8 cellular contexts compared by ENCODE assay signal in genomic region chr15:84601555-84601838, GRCh38. TPM values are rescaled to one million over a fixed set of nuclear protein-coding genes. Genes with fewer than 3 reads are reported as not detected.
DNase-seq lines count a peak whose midpoint lies in the region; FAIRE-seq and TF ChIP-seq lines count a peak whose summit lies in the region.

No MANE protein-coding gene starts in this region.

- POLR2A ChIA-PET in H1 (lab: Charles Lee; ENCODE audit: partially characterized antibody) = interaction anchor here (0.7 to 11.9 kb wide), 15 partner anchors 8 to 405 kb away, joined by 3 to 176 read pairs (median 5); partner anchors contain the start of gene WDR73

- H3K27me3 ChIP-seq in BLaER1 = no peaks in the 10 kb centered on the region
- peaks cover 2% of the 10 kb centered on the region for H3K27me3 ChIP-seq in MG63
- H3K27me3 ChIP-seq in H1 (replicated peaks in 1 of 4; ENCODE audit: control insufficient read depth in 3 of 4, extremely low read depth in 1 of 4, insufficient read depth in 3 of 4, low read length in 3 of 4) = peaks cover 0 to 3% (median 0%) of the 10 kb centered on the region in 4 experiments; a peak in 4 of 7 replicates
- H3K27me3 ChIP-seq in neuron (ENCODE audit: insufficient read depth, low read length) = no peaks in the 10 kb centered on the region

- H3K4ac ChIP-seq in H1 (replicated peaks; ENCODE audit: insufficient read length, low read depth, low read length) = no peak overlapping the region

- H2AFZ ChIP-seq in H1 (ENCODE audit: low read length) (0 out of 2 replicates have a peak overlapping the region, but pooled peaks have one; percentile 18), neuron (ENCODE audit: low read depth, low read length) (peak overlapping the region; percentile 87)

- 42% methylated on average over 6 of the region's 6 CpGs; no CpG with 5 or more reads in 1 of the 2 experiments for WGBS in H1 (ENCODE audit: extremely low coverage in 1 of 2, insufficient coverage in 1 of 2, insufficient read length in 1 of 2, insufficient replicate concordance in 2 of 2, low coverage in 1 of 2, low lambda C conversion rate in 2 of 2, missing lambda C conversion rate in 1 of 2), 2 experiments

- no peak overlapping the region for H3K14ac ChIP-seq in H1 (ENCODE audit: insufficient read length)

- no peak for TF ChIP-seq CTCF in H1 (IDR thresholded peaks at IDR 0.05; ENCODE audit: control extremely low read depth in 1 of 3, insufficient read depth in 1 of 3, low read depth in 1 of 3, low read length in 3 of 3)

- no peak for TF ChIP-seq RAD21 in H1 (IDR thresholded peaks at IDR 0.05 in 1 of 2, conservative IDR thresholded peaks at IDR 0.05 in 1 of 2; ENCODE audit: low read depth in 2 of 2, low read length in 2 of 2)

- CTCF ChIA-PET in H1 (lab: Charles Lee; ENCODE audit: partially characterized antibody) = interaction anchor here (0.6 to 6.5 kb wide), 10 partner anchors 8 to 156 kb away, joined by 3 to 61 read pairs (median 6); partner anchors contain the start of gene WDR73

- H3K9me3 ChIP-seq in BLaER1 = no peaks in the 10 kb centered on the region
- no peaks in the 10 kb centered on the region for H3K9me3 ChIP-seq in MG63
- H3K9me3 ChIP-seq in H1 (ENCODE audit: insufficient read depth in 2 of 2, low read depth in 1 of 2, low read length in 1 of 2) = no peaks in the 10 kb centered on the region
- no peaks in the 10 kb centered on the region for H3K9me3 ChIP-seq in neuron (ENCODE audit: low read length)

- no peak overlapping the region for H4K8ac ChIP-seq in H1 (ENCODE audit: extremely low read depth, insufficient read depth, low read length)

- TF ChIP-seq POLR2A in H1 (IDR thresholded peaks at IDR 0.05; ENCODE audit: control extremely low read depth in 1 of 2, low read depth in 2 of 2, low read length in 2 of 2) = no peak

- no peak for FAIRE-seq in H1 (lab: Jason Lieb, UNC)

- TF ChIP-seq EP300 in H1 (IDR thresholded peaks at IDR 0.05; ENCODE audit: borderline replicate concordance in 1 of 2, low read depth in 2 of 2, low read length in 2 of 2) = no peak

- H2BK12ac ChIP-seq in H1 (ENCODE audit: low read depth, low read length) = no peak overlapping the region; the same call in 1 of the 2 replicates

- H4K20me1 ChIP-seq in BLaER1 (peaks cover 47% of the 10 kb centered on the region), H1 (replicated peaks in 1 of 2; ENCODE audit: control insufficient read depth in 1 of 2, insufficient read depth in 2 of 2, low read length in 2 of 2) (peaks cover 7 to 11% of the 10 kb centered on the region in 2 experiments)

- H2BK20ac ChIP-seq in H1 (ENCODE audit: low read length) = no peak overlapping the region

- no peak overlapping the region for H4K91ac ChIP-seq in H1 (replicated peaks; ENCODE audit: insufficient read length, low read length)

- H4K5ac ChIP-seq in H1 (ENCODE audit: insufficient read length, low read depth, low read length) = no peak overlapping the region

- peaks cover 19% of the 10 kb centered on the region for H3K23me2 ChIP-seq in H1 (ENCODE audit: low read depth, low read length)

- H3K56ac ChIP-seq in H1 (replicated peaks; ENCODE audit: insufficient read length, low read depth, low read length) = no peak overlapping the region

- H3K4me3 ChIP-seq in BLaER1 (peak overlapping the region; percentile 86), MG63 (peak overlapping the region; percentile 88), H1 (ENCODE audit: extremely low read depth in 1 of 4, insufficient read depth in 2 of 4, low read depth in 3 of 4, low read length in 4 of 4) (peak overlapping the region; percentile 56 to 90 (median 86)), neuron (ENCODE audit: low read length) (peak overlapping the region; percentile 80)

- H3K36me3 ChIP-seq in BLaER1 (peaks cover 32% of the 10 kb centered on the region), MG63 (no peaks in the 10 kb centered on the region; the same call in 1 of the 2 replicates), H1 (ENCODE audit: control insufficient read depth in 2 of 4, insufficient read depth in 4 of 4, low read length in 3 of 4) (peaks cover 0 to 20% (median 7%) of the 10 kb centered on the region in 4 experiments; a peak in 4 of 8 replicates), neuron (ENCODE audit: insufficient read depth, low read length) (peaks cover 26% of the 10 kb centered on the region)

- H3K4me2 ChIP-seq in BLaER1 = peak overlapping the region; percentile 94
- peak overlapping the region; percentile 65 to 91 for H3K4me2 ChIP-seq in H1 (ENCODE audit: insufficient read depth in 1 of 2, low read depth in 2 of 2, low read length in 2 of 2)

- no peak for DNase-seq in MG63
- DNase-seq in H1 (ENCODE audit: low read depth in 1 of 2, low spot score in 2 of 2) = no peak
- DNase-seq in NCI-H2171 (lab: John Stamatoyannopoulos, UW) = no peak
- DNase-seq in dermis blood vessel endothelial cell = no peak
- DNase-seq in NCI-H2227 (lab: John Stamatoyannopoulos, UW; ENCODE audit: unreplicated experiment) = no peak
- DNase-seq in middle frontal gyrus (ENCODE audit: extremely low spot score, low spot score) = no peak

- H2AK5ac ChIP-seq in H1 (ENCODE audit: low read depth, low read length) = no peak overlapping the region

- no peak overlapping the region for H3K23ac ChIP-seq in H1 (ENCODE audit: insufficient read length)

- H3K79me2 ChIP-seq in H1 (ENCODE audit: control insufficient read depth in 1 of 2, insufficient read depth in 2 of 2, low read length in 2 of 2) = peaks cover 13 to 42% of the 10 kb centered on the region in 2 experiments

- H3K9ac ChIP-seq in BLaER1 = peak overlapping the region; percentile 95
- peak overlapping the region in 3 of 4 experiments; percentile 78 to 86 (median 85); a peak in 3 of 7 replicates for H3K9ac ChIP-seq in H1 (replicated peaks in 1 of 4; ENCODE audit: extremely low read depth in 1 of 4, low read depth in 3 of 4, low read length in 3 of 4)

- H3K79me1 ChIP-seq in H1 (ENCODE audit: low read depth, low read length) = no peaks in the 10 kb centered on the region; the same call in 1 of the 2 replicates

- H2BK5ac ChIP-seq in H1 (ENCODE audit: low read depth, low read length) = peak overlapping the region; percentile 97; the same call in 1 of the 2 replicates

- H2BK15ac ChIP-seq in H1 (ENCODE audit: low read length) = no peak overlapping the region

- H2BK120ac ChIP-seq in H1 (replicated peaks; ENCODE audit: low read depth, low read length) = no peak overlapping the region

- no peak overlapping the region for H3K18ac ChIP-seq in H1 (ENCODE audit: extremely low read depth, low read length)

- H3K27ac ChIP-seq in BLaER1 (peak overlapping the region; percentile 96), H1 (ENCODE audit: low read depth, low read length) (peak overlapping the region; percentile 67; the same call in 1 of the 2 replicates)

- H3K4me1 ChIP-seq in BLaER1 (peaks cover 79% of the 10 kb centered on the region), H1 (replicated peaks in 1 of 4; ENCODE audit: control insufficient read depth in 3 of 4, insufficient read depth in 4 of 4, low read length in 3 of 4) (peaks cover 7 to 24% (median 16%) of the 10 kb centered on the region in 4 experiments), neuron (ENCODE audit: insufficient read depth, low read length) (peaks cover 6% of the 10 kb centered on the region)

TF ChIP-seq in H1, 55 proteins besides CTCF, POLR2A, EP300 and RAD21 (continues in another document):
- TF ChIP-seq, protein P1, sequence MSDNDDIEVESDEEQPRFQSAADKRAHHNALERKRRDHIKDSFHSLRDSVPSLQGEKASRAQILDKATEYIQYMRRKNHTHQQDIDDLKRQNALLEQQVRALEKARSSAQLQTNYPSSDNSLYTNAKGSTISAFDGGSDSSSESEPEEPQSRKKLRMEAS (IDR thresholded peaks at IDR 0.05) = no peak
- TF ChIP-seq SAP30 (IDR thresholded peaks at IDR 0.05; ENCODE audit: insufficient read depth, insufficient replicate concordance, low read length) (no peak), JUND (IDR thresholded peaks at IDR 0.05; ENCODE audit: low read length) (no peak)

RNA-seq across cellular contexts. Expression of gene ZSCAN2, which starts 0.7 kb away (rescaled TPM):
- total RNA-seq in MG63 (2014; rRNA removed; shearing (Covaris generic); ENCODE audit: low replicate concordance) = 6.9 and 11.0 TPM in 2 replicates
- total RNA-seq in H1 (2021; fragmentation: NEBNext Ultra II Directional; extraction: Animal tissue kit (Norgen Biotek cat#: 25700)) = 37.3 and 52.4 TPM in 2 replicates
- 22.8 and 23.6 TPM in 2 replicates for polyA plus RNA-seq in H1 (2011; rRNA removed)
- 29.9 TPM for polyA plus RNA-seq in H1 (2011; cell fraction: cytosol; rRNA removed)
- polyA plus RNA-seq in H1 (2011; cell fraction: nucleus; rRNA removed) = 27.6 TPM
- polyA plus RNA-seq in H1 (2012, experiment 1 of 2) = 32.9 to 34.2 TPM (median 33.4 TPM) in 4 replicates
- polyA plus RNA-seq in H1 (2012, experiment 2 of 2) = 21.4 TPM
- 30.3 TPM for polyA plus RNA-seq in H1 (2013, experiment 1 of 2)
- polyA plus RNA-seq in H1 (2013, experiment 2 of 2) = 30.0 TPM
- polyA minus RNA-seq in H1 (2011; rRNA and poly(A)+ RNA removed) = 41.6 and 47.8 TPM in 2 replicates
- 20.1 TPM for polyA minus RNA-seq in H1 (2011; cell fraction: cytosol; rRNA and poly(A)+ RNA removed)
- polyA minus RNA-seq in H1 (2011; cell fraction: nucleus; rRNA and poly(A)+ RNA removed) = 32.6 TPM
- 14.5 and 18.5 TPM in 2 replicates for total RNA-seq in dermis blood vessel endothelial cell

RNA-seq across cellular contexts. Expression of gene WDR73, which starts 52.6 kb away (rescaled TPM):
- 34.2 and 34.3 TPM in 2 replicates for total RNA-seq in MG63 (2014; rRNA removed; shearing (Covaris generic); ENCODE audit: low replicate concordance)
- 21.0 and 23.1 TPM in 2 replicates for total RNA-seq in H1 (2021; fragmentation: NEBNext Ultra II Directional; extraction: Animal tissue kit (Norgen Biotek cat#: 25700))
- polyA plus RNA-seq in H1 (2011; rRNA removed) = 21.4 and 22.7 TPM in 2 replicates
- polyA plus RNA-seq in H1 (2011; cell fraction: cytosol; rRNA removed) = 26.5 TPM
- 35.3 TPM for polyA plus RNA-seq in H1 (2011; cell fraction: nucleus; rRNA removed)
- polyA plus RNA-seq in H1 (2012, experiment 1 of 2) = 23.4 to 28.2 TPM (median 26.3 TPM) in 4 replicates
- 12.4 TPM for polyA plus RNA-seq in H1 (2012, experiment 2 of 2)
- polyA plus RNA-seq in H1 (2013, experiment 1 of 2) = 17.0 TPM
- 15.0 TPM for polyA plus RNA-seq in H1 (2013, experiment 2 of 2)
- 30.2 and 37.8 TPM in 2 replicates for polyA minus RNA-seq in H1 (2011; rRNA and poly(A)+ RNA removed)
- polyA minus RNA-seq in H1 (2011; cell fraction: cytosol; rRNA and poly(A)+ RNA removed) = 12.8 TPM
- 27.3 TPM for polyA minus RNA-seq in H1 (2011; cell fraction: nucleus; rRNA and poly(A)+ RNA removed)
- total RNA-seq in dermis blood vessel endothelial cell = 22.1 and 26.4 TPM in 2 replicates

RNA-seq across cellular contexts. Expression of gene NMB, which starts 56.5 kb away (rescaled TPM):
- total RNA-seq in MG63 (2014; rRNA removed; shearing (Covaris generic); ENCODE audit: low replicate concordance) = 0.25 TPM in 1 of 2 replicates, not detected in the other
- 9.3 and 12.4 TPM in 2 replicates for total RNA-seq in H1 (2021; fragmentation: NEBNext Ultra II Directional; extraction: Animal tissue kit (Norgen Biotek cat#: 25700))
- 13.6 and 13.7 TPM in 2 replicates for polyA plus RNA-seq in H1 (2011; rRNA removed)
- 9.7 TPM for polyA plus RNA-seq in H1 (2011; cell fraction: cytosol; rRNA removed)
- 10.6 TPM for polyA plus RNA-seq in H1 (2011; cell fraction: nucleus; rRNA removed)
- 12.4 to 14.5 TPM (median 13.5 TPM) in 4 replicates for polyA plus RNA-seq in H1 (2012, experiment 1 of 2)
- 15.5 TPM for polyA plus RNA-seq in H1 (2012, experiment 2 of 2)
- polyA plus RNA-seq in H1 (2013, experiment 1 of 2) = 18.2 TPM
- polyA plus RNA-seq in H1 (2013, experiment 2 of 2) = 20.3 TPM
- polyA minus RNA-seq in H1 (2011; rRNA and poly(A)+ RNA removed) = 2.4 and 3.3 TPM in 2 replicates
- 3.9 TPM for polyA minus RNA-seq in H1 (2011; cell fraction: cytosol; rRNA and poly(A)+ RNA removed)
- 5.5 TPM for polyA minus RNA-seq in H1 (2011; cell fraction: nucleus; rRNA and poly(A)+ RNA removed)
- 4.4 and 4.6 TPM in 2 replicates for total RNA-seq in dermis blood vessel endothelial cell
